In genomic region chr9:134517069-134517680, GRCh38 we compare ENCODE assay signal across 22 cellular contexts.
"Had no signal": no experiment of that assay in that cellular context is flagged by ENCODE, and none has a peak within 500 bp of the region (broad histone marks: within the 10 kb centered on the region; RNA-seq: fewer than 3 reads in every experiment).

No MANE protein-coding gene starts in this region.

- ATAC-seq: esophagus mucosa; mucosa of descending colon; naive thymus-derived CD4-positive, alpha-beta T cell had no signal

- H2AFZ ChIP-seq: hepatocyte had no signal

- H3K27ac Mint-ChIP-seq: activated naive CD8-positive, alpha-beta T cell treated with anti-CD3 and anti-CD28 coated beads for 36 hours; memory B cell; naive thymus-derived CD4-positive, alpha-beta T cell; WTC11 had no signal

- H3K4me3 Mint-ChIP-seq: activated naive CD8-positive, alpha-beta T cell treated with anti-CD3 and anti-CD28 coated beads for 36 hours; memory B cell; naive thymus-derived CD4-positive, alpha-beta T cell; WTC11 had no signal

- H3K9me3 ChIP-seq: mucosa of descending colon, ovary, psoas muscle had no signal

- H3K27ac ChIP-seq: hepatocyte, ovary, psoas muscle, spleen had no signal

- H3K4me2 ChIP-seq: hepatocyte had no signal

- DNase-seq: activated CD4-positive, alpha-beta T cell treated with anti-CD3 and anti-CD28 coated beads, Interleukin-2, amount 50 U/mL, for 4 hours; activated CD8-positive, alpha-beta memory T cell treated with anti-CD3 and anti-CD28 coated beads for 24 hours; activated CD8-positive, alpha-beta memory T cell treated with anti-CD3 and anti-CD28 coated beads, Interleukin-2, amount 50 U/mL, for 4 hours; activated naive CD4-positive, alpha-beta T cell treated with Interleukin-2 at 50 U/mL for 16 hours; activated naive CD8-positive, alpha-beta T cell treated with anti-CD3 and anti-CD28 coated beads for 36 hours; activated T-cell treated with anti-CD3 and anti-CD28 coated beads, Interleukin-2, amount 50 U/mL, for 48 hours; central memory CD4-positive, alpha-beta T cell; effector memory CD4-positive, alpha-beta T cell; glutamatergic neuron; mucosa of descending colon; naive thymus-derived CD4-positive, alpha-beta T cell; ovary; spleen; stimulated activated CD4-positive, alpha-beta T cell treated with anti-CD3 and anti-CD28 coated beads, Interleukin-4, amount 100 ng/mL, for 24 hours; stimulated activated naive CD4-positive, alpha-beta T cell treated with Interleukin-2 at 50 U/mL for 16 hours; T-helper 9 cell had no signal

- H3K4me1 ChIP-seq: psoas muscle, right atrium auricular region, spleen had no signal

- H3K27me3 ChIP-seq: hepatocyte, ovary, right atrium auricular region, spleen had no signal

- H3K4me3 ChIP-seq: hepatocyte, mucosa of descending colon, ovary, psoas muscle, right atrium auricular region, spleen had no signal

- H3K79me2 ChIP-seq: hepatocyte had no signal

- H3K36me3 ChIP-seq: ovary, right atrium auricular region, spleen had no signal

- H3K4me1 Mint-ChIP-seq: activated naive CD8-positive, alpha-beta T cell treated with anti-CD3 and anti-CD28 coated beads for 36 hours; memory B cell had no signal

- H3K27me3 Mint-ChIP-seq: activated naive CD8-positive, alpha-beta T cell treated with anti-CD3 and anti-CD28 coated beads for 36 hours had no signal

- H3K36me3 Mint-ChIP-seq: activated naive CD8-positive, alpha-beta T cell treated with anti-CD3 and anti-CD28 coated beads for 36 hours had no signal
